ENCODE assay signal across 1 cellular context in the genomic region with DNA sequence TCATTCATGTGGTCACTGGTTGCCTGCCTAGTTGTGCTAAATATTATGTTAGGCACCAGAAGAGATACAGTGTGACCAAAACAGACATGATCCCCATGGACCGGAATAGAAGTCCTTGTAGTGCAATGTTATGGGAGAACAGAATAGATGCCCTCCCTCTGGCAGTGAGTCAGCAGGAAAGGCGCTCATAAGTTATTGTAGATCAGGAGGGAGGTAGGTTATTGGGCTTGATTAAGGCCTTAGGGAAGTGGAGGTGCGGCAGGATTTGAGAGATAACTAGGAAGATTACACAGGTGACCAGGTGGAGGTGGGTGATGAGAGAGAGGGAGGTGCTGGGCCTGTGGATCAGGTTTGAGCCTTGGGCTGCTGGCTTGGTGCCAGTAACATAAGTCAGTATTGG.
TF ChIP-seq lines count a peak whose summit lies in the region.

No MANE protein-coding gene starts in this region.

TF ChIP-seq in GM23338, 12 proteins besides CTCF, POLR2A, EP300 and RAD21 (continued from another document):
- no peak for TF ChIP-seq ZNF462 (CRISPR knock-in tag; IDR thresholded peaks at IDR 0.05)
- TF ChIP-seq CREB1 (CRISPR knock-in tag; IDR thresholded peaks at IDR 0.05; ENCODE audit: low read depth): no peak
- TF ChIP-seq, protein P1, sequence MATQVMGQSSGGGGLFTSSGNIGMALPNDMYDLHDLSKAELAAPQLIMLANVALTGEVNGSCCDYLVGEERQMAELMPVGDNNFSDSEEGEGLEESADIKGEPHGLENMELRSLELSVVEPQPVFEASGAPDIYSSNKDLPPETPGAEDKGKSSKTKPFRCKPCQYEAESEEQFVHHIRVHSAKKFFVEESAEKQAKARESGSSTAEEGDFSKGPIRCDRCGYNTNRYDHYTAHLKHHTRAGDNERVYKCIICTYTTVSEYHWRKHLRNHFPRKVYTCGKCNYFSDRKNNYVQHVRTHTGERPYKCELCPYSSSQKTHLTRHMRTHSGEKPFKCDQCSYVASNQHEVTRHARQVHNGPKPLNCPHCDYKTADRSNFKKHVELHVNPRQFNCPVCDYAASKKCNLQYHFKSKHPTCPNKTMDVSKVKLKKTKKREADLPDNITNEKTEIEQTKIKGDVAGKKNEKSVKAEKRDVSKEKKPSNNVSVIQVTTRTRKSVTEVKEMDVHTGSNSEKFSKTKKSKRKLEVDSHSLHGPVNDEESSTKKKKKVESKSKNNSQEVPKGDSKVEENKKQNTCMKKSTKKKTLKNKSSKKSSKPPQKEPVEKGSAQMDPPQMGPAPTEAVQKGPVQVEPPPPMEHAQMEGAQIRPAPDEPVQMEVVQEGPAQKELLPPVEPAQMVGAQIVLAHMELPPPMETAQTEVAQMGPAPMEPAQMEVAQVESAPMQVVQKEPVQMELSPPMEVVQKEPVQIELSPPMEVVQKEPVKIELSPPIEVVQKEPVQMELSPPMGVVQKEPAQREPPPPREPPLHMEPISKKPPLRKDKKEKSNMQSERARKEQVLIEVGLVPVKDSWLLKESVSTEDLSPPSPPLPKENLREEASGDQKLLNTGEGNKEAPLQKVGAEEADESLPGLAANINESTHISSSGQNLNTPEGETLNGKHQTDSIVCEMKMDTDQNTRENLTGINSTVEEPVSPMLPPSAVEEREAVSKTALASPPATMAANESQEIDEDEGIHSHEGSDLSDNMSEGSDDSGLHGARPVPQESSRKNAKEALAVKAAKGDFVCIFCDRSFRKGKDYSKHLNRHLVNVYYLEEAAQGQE (IDR thresholded peaks at IDR 0.05; ENCODE audit: unreplicated experiment): no peak
- no peak for TF ChIP-seq STAT1 (IDR thresholded peaks at IDR 0.05; ENCODE audit: unreplicated experiment)
- no peak for TF ChIP-seq EZH2phosphoT487 (IDR thresholded peaks at IDR 0.05; ENCODE audit: unreplicated experiment)
